18 cellular contexts compared by ENCODE assay signal in the genomic region with DNA sequence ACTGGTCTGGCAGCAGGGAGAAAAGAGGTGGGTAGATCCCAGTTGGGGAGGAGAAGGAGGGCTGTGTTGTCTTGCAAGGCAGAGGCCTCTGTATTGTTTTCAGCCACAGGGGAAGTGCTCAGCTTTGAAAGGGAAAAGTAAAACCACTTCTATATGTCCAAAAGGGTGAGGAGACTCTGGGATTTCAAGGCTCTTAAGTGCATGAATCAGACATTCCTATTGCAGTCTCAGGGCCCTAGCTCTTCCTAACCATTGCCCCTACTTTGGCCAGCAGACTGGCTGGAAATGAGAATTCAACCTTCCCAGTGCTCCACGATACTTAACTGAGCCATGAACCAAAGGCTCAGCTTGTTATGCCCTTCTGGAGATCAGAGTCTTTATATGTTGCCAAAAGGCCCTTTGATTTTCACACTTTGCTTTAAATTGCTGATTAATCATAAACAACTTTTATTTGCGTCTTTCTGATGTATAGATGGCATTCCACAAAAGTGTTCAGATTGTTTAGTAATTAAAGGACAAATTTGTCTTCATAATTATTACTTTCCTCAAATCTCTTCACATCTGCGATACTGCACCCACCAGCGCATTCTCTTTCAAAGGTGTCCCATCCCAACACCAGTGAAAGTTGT.
DNase-seq lines count a peak whose midpoint lies in the region; ATAC-seq, FAIRE-seq and TF ChIP-seq lines count a peak whose summit lies in the region.
"Had no signal": no experiment of that assay in that cellular context is flagged by ENCODE, and none has a peak within 500 bp of the region (broad histone marks: within the 10 kb centered on the region; RNA-seq: fewer than 3 reads in every experiment).

No MANE protein-coding gene starts in this region.

- H3K36me3 ChIP-seq in HepG2 (replicated peaks in 1 of 2; ENCODE audit: control insufficient read depth in 1 of 2, insufficient read depth in 2 of 2, low read length in 2 of 2) (no peaks in the 10 kb centered on the region), right lobe of liver (no peaks in the 10 kb centered on the region), K562 (ENCODE audit: control insufficient read depth, insufficient read depth, low read length) (no peaks in the 10 kb centered on the region), mesenchymal stem cell (ENCODE audit: control insufficient read depth in 1 of 2, insufficient read depth in 2 of 2, low read depth in 1 of 2, low read length in 2 of 2) (no peaks in the 10 kb centered on the region), smooth muscle cell (ENCODE audit: low read depth) (no peaks in the 10 kb centered on the region)

- H2BK15ac ChIP-seq in mesenchymal stem cell (ENCODE audit: low read depth, poor library complexity, severe bottlenecking), result no peak overlapping the region

- in situ Hi-C loops in HepG2 (cut with HindIII; ENCODE audit: extremely low pct_ligation_motif_present, low pct_unique_long_range_greater_than_20kb) (no loop called here), K562 (cut with MboI) (no loop called here)

- POLR2A ChIA-PET in HepG2 (lab: Yijun Ruan, JAX) (no interaction called here), K562 (lab: Yijun Ruan, JAX) (no interaction called here)

- H3K4me2 ChIP-seq in HepG2 (ENCODE audit: low read depth, low read length) (no peak overlapping the region), K562 (ENCODE audit: insufficient read depth, low read length) (no peak overlapping the region), mesenchymal stem cell (ENCODE audit: low read length, poor library complexity, severe bottlenecking) (no peak overlapping the region), smooth muscle cell (no peak overlapping the region)
- H3K4me2 ChIP-seq: GM23338 had no signal

- H4K8ac ChIP-seq in mesenchymal stem cell (ENCODE audit: low read length), result no peak overlapping the region

- no peak overlapping the region for H4K91ac ChIP-seq in mesenchymal stem cell (ENCODE audit: low read length)

- WGBS in HepG2 (ENCODE audit: low lambda C conversion rate), result 46% methylated on average over 4 of the region's 4 CpGs
- 100% methylated on average over 3 of the region's 4 CpGs for WGBS in right lobe of liver (ENCODE audit: insufficient coverage, low coverage, low lambda C conversion rate, missing lambda C conversion rate)
- 1% methylated on average over 4 of the region's 4 CpGs for WGBS in K562 (ENCODE audit: insufficient coverage, low coverage, missing lambda C conversion rate)
- WGBS in mesenchymal stem cell, result 93% methylated on average over 1 of the region's 4 CpGs
- WGBS in smooth muscle cell (ENCODE audit: low lambda C conversion rate), result 90% methylated on average over 4 of the region's 4 CpGs

- H3K79me2 ChIP-seq in HepG2 (ENCODE audit: insufficient read depth, low read length) (no peaks in the 10 kb centered on the region), K562 (ENCODE audit: control insufficient read depth, insufficient read depth, low read length) (no peaks in the 10 kb centered on the region), smooth muscle cell (ENCODE audit: low read depth) (no peaks in the 10 kb centered on the region)

- intact Hi-C loops in HepG2 (cut with micrococcal nuclease; ENCODE audit: unreplicated experiment), result no loop called here
- intact Hi-C loops in right lobe of liver (cut with DNase I), result no loop called here
- intact Hi-C loops in K562 (cut with micrococcal nuclease), result no loop called here
- intact Hi-C loops in left ventricle myocardium superior (cut with micrococcal nuclease), result no loop called here

- no peak overlapping the region for H2BK5ac ChIP-seq in mesenchymal stem cell (ENCODE audit: low read depth, low read length, poor library complexity, severe bottlenecking)

- TF ChIP-seq POLR2A in HepG2 (IDR thresholded peaks at IDR 0.05; ENCODE audit: insufficient read depth in 1 of 2, low read depth in 2 of 2, low read length in 2 of 2) (no peak), right lobe of liver (IDR thresholded peaks at IDR 0.05) (no peak), K562 (conservative IDR thresholded peaks at IDR 0.05) (no peak)

- no peaks in the 10 kb centered on the region for H3K9me1 ChIP-seq in K562 (ENCODE audit: control insufficient read depth, insufficient read depth, low read length)

- no peak overlapping the region for H2BK120ac ChIP-seq in mesenchymal stem cell (ENCODE audit: low read depth, low read length)

- H4K20me1 ChIP-seq in HepG2 (ENCODE audit: insufficient read depth, low read length) (no peaks in the 10 kb centered on the region), K562 (replicated peaks; ENCODE audit: control insufficient read depth, insufficient read depth, low read length) (no peaks in the 10 kb centered on the region), smooth muscle cell (ENCODE audit: low read depth) (no peaks in the 10 kb centered on the region)

- ATAC-seq in HepG2 (no peak), right lobe of liver (no peak), K562 (no peak), left ventricle myocardium superior (no peak), HG02970 (IDR thresholded peaks at IDR 0.05; ENCODE audit: low FRiP score, unreplicated experiment) (no peak)
- ATAC-seq: GM12878, GM23338 had no signal

- H3F3A ChIP-seq in smooth muscle cell (ENCODE audit: low read depth), result no peaks in the 10 kb centered on the region

- no peak overlapping the region for H3K4ac ChIP-seq in mesenchymal stem cell (ENCODE audit: low read depth in 1 of 2, low read length in 2 of 2)

- H2AFZ ChIP-seq in HepG2 (ENCODE audit: low read length), result no peak overlapping the region
- no peak overlapping the region for H2AFZ ChIP-seq in K562 (ENCODE audit: low read depth, low read length)
- H2AFZ ChIP-seq in mesenchymal stem cell (ENCODE audit: low read depth, low read length), result no peak overlapping the region
- H2AFZ ChIP-seq in smooth muscle cell (ENCODE audit: low read depth), result peak overlapping the region; percentile 29
- H2AFZ ChIP-seq: GM23338 had no signal

- no peak for TF ChIP-seq EP300 in HepG2 (IDR thresholded peaks at IDR 0.05; ENCODE audit: low read depth in 2 of 2, low read length in 2 of 2)
- TF ChIP-seq EP300 in HepG2 (CRISPR knock-in tag; IDR thresholded peaks at IDR 0.05; ENCODE audit: borderline replicate concordance), result no peak
- TF ChIP-seq EP300 in K562 (IDR thresholded peaks at IDR 0.05; ENCODE audit: low read length), result no peak

- CTCF ChIA-PET in HepG2 (lab: Yijun Ruan, JAX; ENCODE audit: low intra/inter-chr PET ratio, low total read pairs) (no interaction called here), K562 (lab: Yijun Ruan, JAX; ENCODE audit: low intra/inter-chr PET ratio) (no interaction called here)

- no peak for TF ChIP-seq RAD21 in HepG2 (CRISPR knock-in tag; IDR thresholded peaks at IDR 0.05)
- no peak for TF ChIP-seq RAD21 in K562 (CRISPR knock-in tag; conservative IDR thresholded peaks at IDR 0.05 in 1 of 2, IDR thresholded peaks at IDR 0.05 in 1 of 2)

- H3K18ac ChIP-seq in mesenchymal stem cell (ENCODE audit: low read depth in 1 of 2, low read length in 2 of 2), result no peak overlapping the region

- H3K4me1 ChIP-seq in HepG2 (ENCODE audit: insufficient read depth, low read length), result no peaks in the 10 kb centered on the region
- H3K4me1 ChIP-seq in right lobe of liver, result no peaks in the 10 kb centered on the region
- no peaks in the 10 kb centered on the region for H3K4me1 ChIP-seq in K562 (replicated peaks in 1 of 2; ENCODE audit: control insufficient read depth in 2 of 2, insufficient read depth in 2 of 2, low read length in 2 of 2)
- H3K4me1 ChIP-seq in mesenchymal stem cell (ENCODE audit: control insufficient read depth, insufficient read depth, low read depth, low read length), result peaks cover 2% of the 10 kb centered on the region
- peaks cover 16% of the 10 kb centered on the region for H3K4me1 ChIP-seq in smooth muscle cell (ENCODE audit: low read depth)

- H3K9me3 ChIP-seq in HepG2 (ENCODE audit: low read length), result peaks cover 23% of the 10 kb centered on the region; the same call in 1 of the 2 replicates
- no peaks in the 10 kb centered on the region for H3K9me3 ChIP-seq in right lobe of liver
- no peaks in the 10 kb centered on the region; the same call in 1 of the 2 replicates for H3K9me3 ChIP-seq in K562 (replicated peaks; ENCODE audit: control insufficient read depth, insufficient read depth, low read depth, low read length)
- H3K9me3 ChIP-seq in mesenchymal stem cell (ENCODE audit: control insufficient read depth, low read length), result no peaks in the 10 kb centered on the region
- no peaks in the 10 kb centered on the region for H3K9me3 ChIP-seq in smooth muscle cell (replicated peaks; ENCODE audit: low read depth)

- no peaks in the 10 kb centered on the region for H3K79me1 ChIP-seq in mesenchymal stem cell (replicated peaks; ENCODE audit: low read length, poor library complexity, severe bottlenecking)

- no peak for DNase-seq in HepG2 (ENCODE audit: low spot score)
- no peak for DNase-seq in right lobe of liver
- no peak for DNase-seq in K562 (ENCODE audit: extremely low read depth in 1 of 4, low spot score in 3 of 4)
- peak; percentile 60 for DNase-seq in mesenchymal stem cell
- no peak for DNase-seq in smooth muscle cell (lab: John Stamatoyannopoulos, UW; ENCODE audit: unreplicated experiment)
- no peak for DNase-seq in NCI-H446 treated with DMSO at 0.1 percent for 48 hours (lab: John Stamatoyannopoulos, UW)
- no peak for DNase-seq in left ventricle myocardium superior
- DNase-seq: C1 segment of cervical spinal cord; Calu3; CD4-positive, alpha-beta T cell; DMS 273 treated with DMSO at 0.1 percent for 48 hours; H7 had no signal

- no peak overlapping the region for H2AK5ac ChIP-seq in mesenchymal stem cell (ENCODE audit: low read length, severe bottlenecking)

- H3K9ac ChIP-seq in HepG2 (ENCODE audit: insufficient read depth, low read depth, low read length) (no peak overlapping the region), K562 (ENCODE audit: insufficient read depth in 1 of 2, low read depth in 2 of 2, low read length in 2 of 2) (no peak overlapping the region), mesenchymal stem cell (ENCODE audit: low read length) (peak overlapping the region; percentile 28), smooth muscle cell (ENCODE audit: low read depth) (no peak overlapping the region)

- H3K27ac ChIP-seq in HepG2 (ENCODE audit: extremely low read length, insufficient read depth, low read length), result no peak overlapping the region
- no peak overlapping the region for H3K27ac ChIP-seq in right lobe of liver
- H3K27ac ChIP-seq in K562 (ENCODE audit: extremely low read depth, low read depth, low read length), result no peak overlapping the region
- H3K27ac ChIP-seq in mesenchymal stem cell (ENCODE audit: low read length, poor library complexity, severe bottlenecking), result no peak overlapping the region
- H3K27ac ChIP-seq in smooth muscle cell (ENCODE audit: low read depth), result no peak overlapping the region
- H3K27ac ChIP-seq: 22Rv1 had no signal

- no peak overlapping the region for H3K14ac ChIP-seq in mesenchymal stem cell (ENCODE audit: low read length in 2 of 2)

- no TSS peak for BruUV-seq in HepG2 (replicated peaks; lab: Mats Ljungman, UMichigan)
- no TSS peak for BruUV-seq in K562 (replicated peaks; lab: Mats Ljungman, UMichigan)

- H3K4me3 ChIP-seq in HepG2 (replicated peaks in 1 of 3; ENCODE audit: insufficient read depth in 1 of 3, low read depth in 2 of 3, low read length in 3 of 3) (no peak overlapping the region), right lobe of liver (no peak overlapping the region), K562 (no peak overlapping the region), mesenchymal stem cell (ENCODE audit: insufficient read depth in 1 of 2, low read depth in 1 of 2, low read length in 2 of 2) (peak overlapping the region in 1 of 2 experiments; percentile 35), smooth muscle cell (no peak overlapping the region)
- H3K4me3 ChIP-seq: GM12878, GM23338 had no signal

- TF ChIP-seq CTCF in HepG2 (CRISPR knock-in tag; IDR thresholded peaks at IDR 0.05) (no peak), right lobe of liver (IDR thresholded peaks at IDR 0.05) (no peak), K562 (IDR thresholded peaks at IDR 0.05 in 2 of 3, conservative IDR thresholded peaks at IDR 0.05 in 1 of 3; ENCODE audit: insufficient read depth in 2 of 3, low read depth in 1 of 3, low read length in 3 of 3) (no peak), smooth muscle cell (IDR thresholded peaks at IDR 0.05; ENCODE audit: borderline replicate concordance, insufficient read depth, poor library complexity, severe bottlenecking) (no peak)

- H3K23ac ChIP-seq in mesenchymal stem cell (ENCODE audit: low read length in 2 of 2), result peak overlapping the region in 1 of 2 experiments; percentile 96

- H3K27me3 ChIP-seq in HepG2 (ENCODE audit: control insufficient read depth in 1 of 2, insufficient read depth in 2 of 2, low read length in 2 of 2) (peaks cover 0 to 1% of the 10 kb centered on the region in 2 experiments; a peak in 1 of 5 replicates), right lobe of liver (no peaks in the 10 kb centered on the region), K562 (ENCODE audit: control insufficient read depth in 2 of 2, insufficient read depth in 2 of 2, low read length in 2 of 2) (no peaks in the 10 kb centered on the region), mesenchymal stem cell (ENCODE audit: control insufficient read depth in 1 of 2, insufficient read depth in 1 of 2, low read length in 2 of 2) (no peaks in the 10 kb centered on the region), smooth muscle cell (ENCODE audit: low read depth) (no peaks in the 10 kb centered on the region)

- FAIRE-seq in HepG2 (lab: Jason Lieb, UNC), result no peak
- no peak for FAIRE-seq in K562 (lab: Jason Lieb, UNC)
- FAIRE-seq: GM12878, GM18507, HTR-8/SVneo had no signal

- H2BK12ac ChIP-seq in mesenchymal stem cell (ENCODE audit: low read length in 2 of 2), result peak overlapping the region in 1 of 2 experiments; percentile 6

Comparison
In these comparisons a context has a peak if more than half of its experiments do, and no peak if none do; other contexts are left out.
1. Of the 241 proteins assayed by ChIP-seq in both HepG2 and K562: peak only in HepG2: none; only in K562: MAFG; in both: MAFF and MAFK; in neither: 238.